In genomic region chr1:150895618-150896017, GRCh38 we compare ENCODE assay signal across 13 cellular contexts.
DNase-seq lines count a peak whose midpoint lies in the region; ATAC-seq and TF ChIP-seq lines count a peak whose summit lies in the region.
"Had no signal": no experiment of that assay in that cellular context is flagged by ENCODE, and none has a peak within 500 bp of the region (broad histone marks: within the 10 kb centered on the region; RNA-seq: fewer than 3 reads in every experiment).

No MANE protein-coding gene starts in this region.

- CTCF ChIA-PET in HEK293T (lab: Yijun Ruan, JAX) = no interaction called here

- H3K4me3 ChIP-seq in AG10803 (ENCODE audit: low read length) = no peak overlapping the region
- H3K4me3 ChIP-seq: SK-N-MC had no signal

- POLR2A ChIA-PET in HEK293T (lab: Yijun Ruan, JAX) = interaction anchor here (0.6 kb wide), 1 partner anchor 30 kb away, joined by 3 read pairs; no protein-coding TSS in a partner anchor

- TF ChIP-seq CTCF in AG10803 (conservative IDR thresholded peaks at IDR 0.05; ENCODE audit: low read length) = no peak

- DNase-seq in AG10803 (ENCODE audit: low read depth) (peak; percentile 29), HEK293T (ENCODE audit: extremely low spot score) (no peak), SHP77 (lab: John Stamatoyannopoulos, UW) (peak; percentile 39 to 66), islet precursor cell (peak; percentile 60), retina (no peak), UCSD-AML1 (lab: John Stamatoyannopoulos, UW; ENCODE audit: unreplicated experiment) (no peak)
- no peak for DNase-seq in stimulated activated CD8-positive, alpha-beta memory T cell treated with anti-CD3 and anti-CD28 coated beads, Interleukin-4, amount 100 ng/mL, for 48 hours
- DNase-seq: CD4-positive, CD25-positive, alpha-beta regulatory T cell; Karpas-422; NCI-H446 treated with DMSO at 0.1 percent for 48 hours had no signal

- ATAC-seq in GM18517 (IDR thresholded peaks at IDR 0.05; ENCODE audit: unreplicated experiment) = no peak
- ATAC-seq: activated T-helper 17 cell treated with anti-CD3 and anti-CD28 coated beads, Interleukin-2, amount 50 U/mL, for 72 hours had no signal

TF ChIP-seq in HEK293T, 16 proteins besides CTCF, POLR2A, EP300 and RAD21:
- TF ChIP-seq PKNOX1 (IDR thresholded peaks at IDR 0.05) (peak; percentile 61), CTBP1 (IDR thresholded peaks at IDR 0.05; ENCODE audit: borderline replicate concordance) (no peak)

Comparison
In these comparisons a context has a peak if more than half of its experiments do, and no peak if none do; other contexts are left out.
1. DNase-seq: peak in AG10803 (single experiment), SHP77 (2 of 2) and islet precursor cell (single experiment); none in HEK293T (single experiment), retina (single experiment), stimulated activated CD8-positive, alpha-beta memory T cell treated with anti-CD3 and anti-CD28 coated beads, Interleukin-4, amount 100 ng/mL, for 48 hours (single experiment) and UCSD-AML1 (single experiment).